In the genomic region with DNA sequence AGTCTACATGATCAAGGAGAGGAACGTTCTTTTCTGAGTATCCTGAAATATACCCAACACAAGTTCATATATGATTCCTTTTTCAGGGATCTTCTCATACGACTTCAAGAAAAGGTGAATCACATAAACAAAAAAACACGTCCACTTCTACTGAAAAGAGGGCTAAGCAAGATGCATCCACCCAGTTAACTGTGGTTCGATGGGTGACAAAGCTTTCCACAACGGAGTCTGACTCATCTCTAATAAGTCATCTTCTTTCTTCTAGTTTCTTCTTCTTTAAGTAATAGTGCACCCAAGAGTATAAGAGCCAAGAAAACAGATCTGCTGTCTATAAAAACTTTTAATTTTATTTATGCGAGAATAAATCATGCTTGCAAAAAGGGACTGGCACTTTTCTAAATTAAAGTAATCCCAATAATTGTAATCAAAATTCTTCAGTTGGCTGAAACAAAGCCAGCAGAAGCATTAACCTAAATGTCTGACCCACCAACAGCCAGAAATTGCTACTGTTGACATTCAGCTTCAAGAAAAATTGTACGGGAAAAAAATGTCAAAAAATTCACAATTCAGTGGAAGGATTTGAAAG, we compare ENCODE assay signal across 10 cellular contexts.
DNase-seq lines count a peak whose midpoint lies in the region; ATAC-seq and TF ChIP-seq lines count a peak whose summit lies in the region.
"Had no signal": no experiment of that assay in that cellular context is flagged by ENCODE, and none has a peak within 500 bp of the region (broad histone marks: within the 10 kb centered on the region; RNA-seq: fewer than 3 reads in every experiment).

No MANE protein-coding gene starts in this region.

- H3K4me1 ChIP-seq in RWPE2 (ENCODE audit: insufficient read depth, poor library complexity, severe bottlenecking): no peaks in the 10 kb centered on the region

- no peak for TF ChIP-seq CTCF in RWPE2 (IDR thresholded peaks at IDR 0.05; ENCODE audit: poor library complexity, severe bottlenecking)

- DNase-seq in A172 (ENCODE audit: low spot score) (peak; percentile 86), RWPE2 (ENCODE audit: low spot score) (no peak), NCI-H226 (no peak)
- DNase-seq: CD8-positive, alpha-beta memory T cell; naive thymus-derived CD8-positive, alpha-beta T cell had no signal

- H3K4me3 ChIP-seq in RWPE2 (ENCODE audit: severe bottlenecking): no peak overlapping the region

- no peaks in the 10 kb centered on the region for H3K27me3 ChIP-seq in RWPE2 (ENCODE audit: insufficient read depth, poor library complexity, severe bottlenecking)

- no peaks in the 10 kb centered on the region for H3K9me3 ChIP-seq in RWPE2 (ENCODE audit: severe bottlenecking)

- H3K36me3 ChIP-seq in RWPE2 (ENCODE audit: low read depth): no peaks in the 10 kb centered on the region

- H3K27ac ChIP-seq in RWPE2 (ENCODE audit: poor library complexity, severe bottlenecking): no peak overlapping the region

- ATAC-seq in GM18867 (IDR thresholded peaks at IDR 0.05; ENCODE audit: unreplicated experiment) (peak; percentile 43), RWPE2 (ENCODE audit: low read depth) (peak; percentile 64; the same call in 1 of the 3 replicates), esophagus mucosa (peak; percentile 42), HG02642 (IDR thresholded peaks at IDR 0.05; ENCODE audit: poor library complexity, unreplicated experiment) (no peak), HG03457 (IDR thresholded peaks at IDR 0.05; ENCODE audit: unreplicated experiment) (no peak), HG03571 (IDR thresholded peaks at IDR 0.05; ENCODE audit: unreplicated experiment) (no peak)
- ATAC-seq: naive thymus-derived CD8-positive, alpha-beta T cell had no signal

Comparison
In these comparisons a context has a peak if more than half of its experiments do, and no peak if none do; other contexts are left out.
1. ATAC-seq: peak in GM18867 (single experiment), RWPE2 (single experiment) and esophagus mucosa (single experiment); none in HG02642 (single experiment), HG03457 (single experiment) and HG03571 (single experiment).